In genomic region chr4:15848191-15848842, GRCh38 we compare ENCODE assay signal across 1 cellular context.
TF ChIP-seq lines count a peak whose summit lies in the region.

No MANE protein-coding gene starts in this region.

TF ChIP-seq in HCT116, 20 proteins besides CTCF, POLR2A, EP300 and RAD21 (continued from another document):
- TF ChIP-seq ATF3 (IDR thresholded peaks at IDR 0.05): no peak
- no peak for TF ChIP-seq CBX3 (IDR thresholded peaks at IDR 0.05; ENCODE audit: low read depth)
- no peak for TF ChIP-seq EZH2 (IDR thresholded peaks at IDR 0.05)
- no peak for TF ChIP-seq ELF1 (IDR thresholded peaks at IDR 0.05; ENCODE audit: borderline replicate concordance, low read depth)
- no peak for TF ChIP-seq SRF (IDR thresholded peaks at IDR 0.05; ENCODE audit: low read depth)
